Comparison of ENCODE assay signal across 3 cellular contexts in the genomic region with DNA sequence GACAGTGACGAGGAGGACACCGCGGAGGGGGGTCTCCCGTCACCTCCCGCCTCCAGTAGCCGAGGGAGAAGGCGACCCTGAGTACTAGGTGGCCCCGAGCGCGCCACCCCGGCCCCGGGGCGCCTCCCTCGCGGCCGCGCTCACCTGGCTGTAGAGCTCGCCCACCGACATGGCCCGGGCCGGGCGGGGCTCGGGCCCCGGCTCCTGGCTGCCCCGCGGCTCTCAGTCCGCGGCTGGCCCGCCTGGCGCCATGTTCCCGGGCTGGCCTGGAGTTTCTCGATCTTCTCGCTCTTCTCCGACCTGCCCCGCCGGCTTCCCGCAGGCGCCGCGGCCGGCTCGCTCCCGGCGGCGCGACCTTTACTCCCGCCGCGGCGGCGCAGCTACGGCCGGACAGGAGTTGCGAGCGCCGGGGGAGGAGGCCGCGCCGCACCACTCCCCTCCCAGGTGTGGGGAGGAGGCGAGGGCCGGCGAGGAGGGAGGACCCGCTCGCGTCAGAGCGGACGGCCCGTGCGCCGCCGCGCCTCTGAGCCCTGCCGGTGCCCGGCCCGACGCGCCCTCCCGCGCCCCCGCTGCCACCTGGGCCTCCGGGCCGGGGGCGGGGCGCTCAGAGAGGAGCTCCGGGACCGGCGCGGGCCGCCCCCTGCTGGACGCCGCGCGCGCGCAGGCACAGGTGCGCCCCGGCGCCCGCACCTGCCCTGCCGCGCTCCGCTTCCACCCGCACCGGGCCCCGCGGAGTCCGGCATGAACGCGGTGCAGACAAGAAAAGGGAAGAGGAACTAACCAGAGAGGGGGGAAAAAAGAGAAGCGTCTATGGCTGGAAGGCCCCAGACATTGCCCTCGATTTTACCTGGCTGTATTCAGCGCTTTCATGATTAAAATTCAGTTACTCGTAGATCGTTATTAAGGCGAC.
TF ChIP-seq lines count a peak whose summit lies in the region.

A gene (minus strand): TSS at position 525 of the 910 bp plus-strand sequence. CDS start 354 bp downstream, at position 171.

TF ChIP-seq in HEK293T, 16 proteins besides CTCF, POLR2A, EP300 and RAD21:
- TF ChIP-seq TARDBP (IDR thresholded peaks at IDR 0.05) (no peak), L3MBTL2 (conservative IDR thresholded peaks at IDR 0.05) (no peak), CTBP1 (IDR thresholded peaks at IDR 0.05; ENCODE audit: borderline replicate concordance) (no peak), FOXM1 (IDR thresholded peaks at IDR 0.05; ENCODE audit: borderline replicate concordance) (no peak), LEF1 (IDR thresholded peaks at IDR 0.05; ENCODE audit: borderline replicate concordance) (no peak), NFRKB (IDR thresholded peaks at IDR 0.05) (no peak), ARNT (IDR thresholded peaks at IDR 0.05) (no peak), SP1 (IDR thresholded peaks at IDR 0.05) (no peak), ELF4 (IDR thresholded peaks at IDR 0.05) (no peak), FOXA1 (IDR thresholded peaks at IDR 0.05) (no peak), ZNF384 (IDR thresholded peaks at IDR 0.05) (no peak), HDGF (IDR thresholded peaks at IDR 0.05; ENCODE audit: borderline replicate concordance) (no peak), SUZ12 (IDR thresholded peaks at IDR 0.05) (no peak), FOXK2 (IDR thresholded peaks at IDR 0.05) (no peak)
- TF ChIP-seq, protein P1, sequence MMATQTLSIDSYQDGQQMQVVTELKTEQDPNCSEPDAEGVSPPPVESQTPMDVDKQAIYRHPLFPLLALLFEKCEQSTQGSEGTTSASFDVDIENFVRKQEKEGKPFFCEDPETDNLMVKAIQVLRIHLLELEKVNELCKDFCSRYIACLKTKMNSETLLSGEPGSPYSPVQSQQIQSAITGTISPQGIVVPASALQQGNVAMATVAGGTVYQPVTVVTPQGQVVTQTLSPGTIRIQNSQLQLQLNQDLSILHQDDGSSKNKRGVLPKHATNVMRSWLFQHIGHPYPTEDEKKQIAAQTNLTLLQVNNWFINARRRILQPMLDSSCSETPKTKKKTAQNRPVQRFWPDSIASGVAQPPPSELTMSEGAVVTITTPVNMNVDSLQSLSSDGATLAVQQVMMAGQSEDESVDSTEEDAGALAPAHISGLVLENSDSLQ (IDR thresholded peaks at IDR 0.05), result no peak

TF ChIP-seq in endothelial cell of umbilical vein, 7 proteins besides CTCF, POLR2A, EP300 and RAD21:
- TF ChIP-seq EZH2 (IDR thresholded peaks at IDR 0.05; ENCODE audit: borderline replicate concordance, low read depth, low read length, severe bottlenecking), result peak; percentile 95
- TF ChIP-seq GATA2 (IDR thresholded peaks at IDR 0.05; ENCODE audit: insufficient read depth, insufficient read length, low read depth, low read length), result no peak

TF ChIP-seq in neural cell, 6 proteins besides CTCF, POLR2A, EP300 and RAD21:
- TF ChIP-seq TAF1 (IDR thresholded peaks at IDR 0.05; ENCODE audit: low read depth), result no peak
- no peak for TF ChIP-seq EZH2 (IDR thresholded peaks at IDR 0.05; ENCODE audit: borderline replicate concordance, insufficient read depth, low read length, poor library complexity, severe bottlenecking)
- no peak for TF ChIP-seq POLR2AphosphoS5 (IDR thresholded peaks at IDR 0.05)
- peak; percentile 75 for TF ChIP-seq SMC3 (conservative IDR thresholded peaks at IDR 0.05; ENCODE audit: poor library complexity)
- TF ChIP-seq, protein P2, sequence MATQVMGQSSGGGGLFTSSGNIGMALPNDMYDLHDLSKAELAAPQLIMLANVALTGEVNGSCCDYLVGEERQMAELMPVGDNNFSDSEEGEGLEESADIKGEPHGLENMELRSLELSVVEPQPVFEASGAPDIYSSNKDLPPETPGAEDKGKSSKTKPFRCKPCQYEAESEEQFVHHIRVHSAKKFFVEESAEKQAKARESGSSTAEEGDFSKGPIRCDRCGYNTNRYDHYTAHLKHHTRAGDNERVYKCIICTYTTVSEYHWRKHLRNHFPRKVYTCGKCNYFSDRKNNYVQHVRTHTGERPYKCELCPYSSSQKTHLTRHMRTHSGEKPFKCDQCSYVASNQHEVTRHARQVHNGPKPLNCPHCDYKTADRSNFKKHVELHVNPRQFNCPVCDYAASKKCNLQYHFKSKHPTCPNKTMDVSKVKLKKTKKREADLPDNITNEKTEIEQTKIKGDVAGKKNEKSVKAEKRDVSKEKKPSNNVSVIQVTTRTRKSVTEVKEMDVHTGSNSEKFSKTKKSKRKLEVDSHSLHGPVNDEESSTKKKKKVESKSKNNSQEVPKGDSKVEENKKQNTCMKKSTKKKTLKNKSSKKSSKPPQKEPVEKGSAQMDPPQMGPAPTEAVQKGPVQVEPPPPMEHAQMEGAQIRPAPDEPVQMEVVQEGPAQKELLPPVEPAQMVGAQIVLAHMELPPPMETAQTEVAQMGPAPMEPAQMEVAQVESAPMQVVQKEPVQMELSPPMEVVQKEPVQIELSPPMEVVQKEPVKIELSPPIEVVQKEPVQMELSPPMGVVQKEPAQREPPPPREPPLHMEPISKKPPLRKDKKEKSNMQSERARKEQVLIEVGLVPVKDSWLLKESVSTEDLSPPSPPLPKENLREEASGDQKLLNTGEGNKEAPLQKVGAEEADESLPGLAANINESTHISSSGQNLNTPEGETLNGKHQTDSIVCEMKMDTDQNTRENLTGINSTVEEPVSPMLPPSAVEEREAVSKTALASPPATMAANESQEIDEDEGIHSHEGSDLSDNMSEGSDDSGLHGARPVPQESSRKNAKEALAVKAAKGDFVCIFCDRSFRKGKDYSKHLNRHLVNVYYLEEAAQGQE (IDR thresholded peaks at IDR 0.05; ENCODE audit: borderline replicate concordance), result no peak
- peak; percentile 32 for TF ChIP-seq MXI1 (conservative IDR thresholded peaks at IDR 0.05; ENCODE audit: poor library complexity, severe bottlenecking)
